13 cellular contexts compared by ENCODE assay signal in the genomic region with DNA sequence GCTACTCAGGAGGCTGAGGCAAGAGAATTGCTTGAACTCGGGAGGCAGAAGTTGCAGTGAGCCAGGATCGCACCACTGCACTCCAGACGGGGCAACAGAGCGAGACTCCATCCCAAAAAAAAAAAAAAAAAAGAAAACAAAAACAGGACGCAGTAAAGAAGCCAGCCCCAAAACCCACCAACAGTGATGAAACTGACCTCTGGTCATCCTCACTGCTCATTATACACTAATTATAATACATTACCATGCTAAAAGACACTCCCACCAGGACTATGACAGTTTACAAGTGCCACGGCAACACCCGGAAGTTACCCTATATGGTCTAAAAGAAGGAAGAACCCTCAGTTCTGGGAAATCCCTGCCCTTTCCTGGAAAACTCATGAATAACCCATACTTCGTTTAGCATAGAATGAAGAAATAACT. TPM values are rescaled to one million over a fixed set of nuclear protein-coding genes. Genes with fewer than 3 reads are reported as not detected.
A peak's percentile ranks its signal among the peaks of the same experiment; 100 is the strongest.
DNase-seq lines count a peak whose midpoint lies in the region; ATAC-seq and TF ChIP-seq lines count a peak whose summit lies in the region.
"Had no signal": no experiment of that assay in that cellular context is flagged by ENCODE, and none has a peak within 500 bp of the region (broad histone marks: within the 10 kb centered on the region; RNA-seq: fewer than 3 reads in every experiment).

No MANE protein-coding gene starts in this region.

- H3K4me3 Mint-ChIP-seq in natural killer cell treated with Interleukin-12 subunit alpha and Interleukin-12 subunit beta and Interleukin-15 and Interleukin-18, amount 100 ng/mL, for 72 hours, result no peak overlapping the region

- H3K27me3 ChIP-seq in RWPE2 (ENCODE audit: insufficient read depth, poor library complexity, severe bottlenecking) (no peaks in the 10 kb centered on the region), colonic mucosa (no peaks in the 10 kb centered on the region), ovary (no peaks in the 10 kb centered on the region)

- H3K27me3 Mint-ChIP-seq in natural killer cell treated with Interleukin-12 subunit alpha and Interleukin-12 subunit beta and Interleukin-15 and Interleukin-18, amount 100 ng/mL, for 72 hours, result no peaks in the 10 kb centered on the region

- intact Hi-C loops in colonic mucosa (cut with DNase I) (no loop called here), ovary (cut with DNase I) (no loop called here)

- no peak overlapping the region for H3K9ac ChIP-seq in colonic mucosa (ENCODE audit: low read depth in 2 of 2, low read length in 2 of 2)

- H3K9me3 Mint-ChIP-seq in natural killer cell treated with Interleukin-12 subunit alpha and Interleukin-12 subunit beta and Interleukin-15 and Interleukin-18, amount 100 ng/mL, for 72 hours, result no peaks in the 10 kb centered on the region

- H3K36me3 Mint-ChIP-seq in natural killer cell treated with Interleukin-12 subunit alpha and Interleukin-12 subunit beta and Interleukin-15 and Interleukin-18, amount 100 ng/mL, for 72 hours, result no peaks in the 10 kb centered on the region

- TF ChIP-seq EP300 in ovary (IDR thresholded peaks at IDR 0.05), result no peak

- peak overlapping the region in 1 of 2 donors; percentile 60 for H3K27ac Mint-ChIP-seq in natural killer cell treated with Interleukin-12 subunit alpha and Interleukin-12 subunit beta and Interleukin-15 and Interleukin-18, amount 100 ng/mL, for 72 hours

- H3K4me3 ChIP-seq in RWPE2 (ENCODE audit: severe bottlenecking), result no peak overlapping the region
- H3K4me3 ChIP-seq in colonic mucosa, result no peak overlapping the region
- no peak overlapping the region for H3K4me3 ChIP-seq in ovary

- H3K9me3 ChIP-seq in RWPE2 (ENCODE audit: severe bottlenecking), result no peaks in the 10 kb centered on the region
- no peaks in the 10 kb centered on the region for H3K9me3 ChIP-seq in colonic mucosa
- no peaks in the 10 kb centered on the region for H3K9me3 ChIP-seq in ovary

- H3K27ac ChIP-seq in RWPE2 (ENCODE audit: poor library complexity, severe bottlenecking) (peak overlapping the region; percentile 77), colonic mucosa (no peak overlapping the region), ovary (no peak overlapping the region)
- H3K27ac ChIP-seq: 22Rv1 had no signal

- H3K36me3 ChIP-seq in RWPE2 (ENCODE audit: low read depth) (no peaks in the 10 kb centered on the region), colonic mucosa (no peaks in the 10 kb centered on the region), ovary (no peaks in the 10 kb centered on the region)

- WGBS in ovary, 3 donors, result 65 to 76% (median 68%) methylated on average over 8 of the region's 8 CpGs

- H3K4me1 Mint-ChIP-seq in natural killer cell treated with Interleukin-12 subunit alpha and Interleukin-12 subunit beta and Interleukin-15 and Interleukin-18, amount 100 ng/mL, for 72 hours (ENCODE audit: low read depth in 2 of 2), result peaks cover 0 to 6% of the 10 kb centered on the region in 2 donors

- no peak for TF ChIP-seq POLR2A in ovary (IDR thresholded peaks at IDR 0.05)

- peak; percentile 50 to 58 for ATAC-seq in activated CD4-positive, CD25-positive, alpha-beta regulatory T cell treated with anti-CD3 and anti-CD28 coated beads, Interleukin-2, amount 50 U/mL, for 24 hours
- no peak for ATAC-seq in RWPE2 (ENCODE audit: low read depth)
- peak; percentile 44 to 88 for ATAC-seq in natural killer cell treated with Interleukin-12 subunit alpha and Interleukin-12 subunit beta and Interleukin-15 and Interleukin-18, amount 100 ng/mL, for 72 hours
- ATAC-seq in GM18858 (IDR thresholded peaks at IDR 0.05; ENCODE audit: unreplicated experiment), result no peak

- H3K4me1 ChIP-seq in RWPE2 (ENCODE audit: insufficient read depth, poor library complexity, severe bottlenecking) (peaks cover 12% of the 10 kb centered on the region), colonic mucosa (no peaks in the 10 kb centered on the region), ovary (ENCODE audit: insufficient read depth) (no peaks in the 10 kb centered on the region)

- no peak for DNase-seq in activated CD4-positive, CD25-positive, alpha-beta regulatory T cell (lab: John Stamatoyannopoulos, UW)
- no peak for DNase-seq in RWPE2 (ENCODE audit: low spot score)
- peak; percentile 20 for DNase-seq in colonic mucosa
- peak; percentile 69 for DNase-seq in natural killer cell treated with Interleukin-12 subunit alpha and Interleukin-12 subunit beta and Interleukin-15 and Interleukin-18, amount 100 ng/mL, for 72 hours (ENCODE audit: low spot score)
- DNase-seq in NCI-H1092 (lab: John Stamatoyannopoulos, UW), result no peak
- no peak for DNase-seq in ovary
- DNase-seq: activated effector memory CD4-positive, alpha-beta T cell treated with anti-CD3 and anti-CD28 coated beads, Interleukin-2, amount 50 U/mL, for 16 hours; DMS 273 treated with DMSO at 0.1 percent for 48 hours; head of caudate nucleus; NCI-H446 had no signal

- TF ChIP-seq CTCF in RWPE2 (IDR thresholded peaks at IDR 0.05; ENCODE audit: poor library complexity, severe bottlenecking), result no peak
- TF ChIP-seq CTCF in colonic mucosa (IDR thresholded peaks at IDR 0.05), result no peak
- no peak for TF ChIP-seq CTCF in ovary (IDR thresholded peaks at IDR 0.05)

RNA-seq across cellular contexts. Expression of a gene that starts 40.0 kb away (rescaled TPM):
- 100 to 1,000 TPM; 297 to 302 TPM for total RNA-seq in colonic mucosa
- 100 to 1,000 TPM; 344 to 347 TPM for total RNA-seq in natural killer cell treated with Interleukin-12 subunit alpha and Interleukin-12 subunit beta and Interleukin-15 and Interleukin-18, amount 100 ng/mL, for 72 hours
- 100 to 1,000 TPM; 151 to 301 (median 273) TPM for total RNA-seq in ovary
- 100 to 1,000 TPM; 221 to 222 TPM for polyA plus RNA-seq in ovary

RNA-seq across cellular contexts. Expression of a gene that starts 50.5 kb away (rescaled TPM):
- total RNA-seq in colonic mucosa, result 10 to 100 TPM; 11.1 to 16.5 TPM
- 10 to 100 TPM; 48.4 to 52.9 TPM for total RNA-seq in natural killer cell treated with Interleukin-12 subunit alpha and Interleukin-12 subunit beta and Interleukin-15 and Interleukin-18, amount 100 ng/mL, for 72 hours
- total RNA-seq in ovary, result 10 to 100 TPM in 6 of 7 donors, 1 to 10 TPM in 1; 8.2 to 38.7 (median 29.1) TPM
- 10 to 100 TPM in 1 of 2 donors, 1 to 10 TPM in 1; 7.6 to 16.5 TPM for polyA plus RNA-seq in ovary

Comparison
In these comparisons a context has a peak if more than half of its experiments do, and no peak if none do; other contexts are left out.
1. ATAC-seq: peak in activated CD4-positive, CD25-positive, alpha-beta regulatory T cell treated with anti-CD3 and anti-CD28 coated beads, Interleukin-2, amount 50 U/mL, for 24 hours (2 of 2) and natural killer cell treated with Interleukin-12 subunit alpha and Interleukin-12 subunit beta and Interleukin-15 and Interleukin-18, amount 100 ng/mL, for 72 hours (2 of 2); none in RWPE2 (single experiment) and GM18858 (single experiment).
2. DNase-seq: peak in colonic mucosa (single experiment) and natural killer cell treated with Interleukin-12 subunit alpha and Interleukin-12 subunit beta and Interleukin-15 and Interleukin-18, amount 100 ng/mL, for 72 hours (single experiment); none in activated CD4-positive, CD25-positive, alpha-beta regulatory T cell (0 of 4), RWPE2 (single experiment), NCI-H1092 (single experiment) and ovary (0 of 5).